In genomic region chr12:103852498-103852992, GRCh38 we compare ENCODE assay signal across 1 cellular context.
A peak's percentile ranks its signal among the peaks of the same experiment; 100 is the strongest.
TF ChIP-seq lines count a peak whose summit lies in the region.

No MANE protein-coding gene starts in this region.

TF ChIP-seq in HEK293, 187 proteins besides CTCF, POLR2A, EP300 and RAD21 (continued from another document):
- TF ChIP-seq ZNF610 (tag by site-specific recombination; IDR thresholded peaks at IDR 0.05; ENCODE audit: borderline replicate concordance) (no peak), ZNF311 (tag by site-specific recombination; IDR thresholded peaks at IDR 0.05; ENCODE audit: borderline replicate concordance) (no peak), ZNF654 (tag by site-specific recombination; IDR thresholded peaks at IDR 0.05; ENCODE audit: low read depth) (no peak), ZNF280C (tag by site-specific recombination; IDR thresholded peaks at IDR 0.05) (no peak), ZNF202 (tag by site-specific recombination; IDR thresholded peaks at IDR 0.05; ENCODE audit: borderline replicate concordance) (no peak), MZF1 (tag by site-specific recombination; IDR thresholded peaks at IDR 0.05; ENCODE audit: borderline replicate concordance) (peak; percentile 67; the same call in 1 of the 2 replicates), SCRT2 (tag by site-specific recombination; IDR thresholded peaks at IDR 0.05) (peak; percentile 61; the same call in 1 of the 2 replicates), GLIS2 (tag by site-specific recombination; IDR thresholded peaks at IDR 0.05) (no peak), EGR2 (tag by site-specific recombination; IDR thresholded peaks at IDR 0.05; ENCODE audit: low read depth) (peak; percentile 84), ZNF837 (tag by site-specific recombination; IDR thresholded peaks at IDR 0.05) (no peak), SCRT1 (tag by site-specific recombination; IDR thresholded peaks at IDR 0.05; ENCODE audit: borderline replicate concordance) (0 out of 2 replicates have a peak, but pooled peaks have one; percentile 32), ZSCAN30 (tag by site-specific recombination; IDR thresholded peaks at IDR 0.05) (no peak), KLF9 (tag by site-specific recombination; IDR thresholded peaks at IDR 0.05; ENCODE audit: low read depth) (no peak), ZNF544 (tag by site-specific recombination; IDR thresholded peaks at IDR 0.05) (no peak), ZNF223 (tag by site-specific recombination; IDR thresholded peaks at IDR 0.05) (no peak), ZNF600 (tag by site-specific recombination; IDR thresholded peaks at IDR 0.05) (no peak), SP3 (tag by site-specific recombination; IDR thresholded peaks at IDR 0.05) (0 out of 2 replicates have a peak, but pooled peaks have one; percentile 24), HOXC10 (CRISPR knock-in tag; IDR thresholded peaks at IDR 0.05) (no peak), KLF7 (tag by site-specific recombination; IDR thresholded peaks at IDR 0.05; ENCODE audit: borderline replicate concordance) (no peak)
